In the genomic region with DNA sequence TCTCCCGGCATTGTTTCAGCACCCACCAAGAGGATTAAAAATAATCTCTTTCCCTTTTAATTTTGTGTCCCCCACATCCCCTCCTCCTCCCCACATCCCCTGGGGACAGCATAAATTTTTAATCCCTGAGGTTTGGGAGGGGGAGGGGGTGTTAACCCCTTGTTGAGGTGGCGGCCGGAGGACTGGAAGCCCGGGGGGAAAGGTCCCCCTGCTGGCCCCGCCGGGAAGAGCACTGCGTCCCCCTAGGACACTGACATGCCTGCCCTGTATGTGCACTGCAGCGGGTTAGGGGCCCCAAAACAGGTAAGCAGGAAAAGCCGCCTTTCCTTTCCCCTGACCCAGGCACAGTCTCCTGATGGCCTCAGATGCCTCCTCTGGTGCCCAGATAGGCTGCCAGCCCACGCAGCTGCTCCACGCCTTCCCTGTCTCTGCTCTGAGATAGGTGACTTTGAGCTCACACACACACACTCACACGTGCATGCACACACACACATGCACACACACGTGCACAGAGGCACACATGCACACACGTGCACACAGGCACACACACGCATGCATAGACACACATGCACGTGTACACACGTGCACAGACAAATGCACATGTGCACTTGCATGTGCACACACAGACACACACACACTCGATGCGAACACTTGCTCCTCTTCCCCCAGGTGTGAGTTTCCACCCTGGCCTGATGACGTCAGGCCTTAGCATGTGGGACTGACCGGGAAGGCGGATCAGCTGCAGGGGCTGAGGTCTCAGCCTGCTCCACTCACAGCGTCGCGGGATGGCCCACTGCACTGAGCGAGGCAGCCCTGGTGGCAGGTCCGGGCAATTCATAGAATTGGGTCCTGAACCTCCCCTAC, we compare ENCODE assay signal across 8 cellular contexts. TPM values are rescaled to one million over a fixed set of nuclear protein-coding genes. Genes with fewer than 3 reads are reported as not detected.
DNase-seq lines count a peak whose midpoint lies in the region; ATAC-seq, FAIRE-seq and TF ChIP-seq lines count a peak whose summit lies in the region.

No MANE protein-coding gene starts in this region.

- H3K36me3 Mint-ChIP-seq in activated naive CD4-positive, alpha-beta T cell treated with anti-CD3 and anti-CD28 coated beads, Interleukin-2, amount 50 U/mL, for 72 hours, result peaks cover 5 to 6% of the 10 kb centered on the region in 2 donors

- no peak overlapping the region for H2AFZ ChIP-seq in keratinocyte (ENCODE audit: control insufficient read depth, low read length)

- FAIRE-seq in keratinocyte (lab: Jason Lieb, UNC), result no peak

- no peak overlapping the region for H3K27ac ChIP-seq in keratinocyte (ENCODE audit: control insufficient read depth, insufficient read depth, low read length)

- H3K9me3 ChIP-seq in keratinocyte (ENCODE audit: control insufficient read depth, low read depth, low read length), result no peaks in the 10 kb centered on the region

- H3K27ac Mint-ChIP-seq in activated naive CD4-positive, alpha-beta T cell treated with anti-CD3 and anti-CD28 coated beads, Interleukin-2, amount 50 U/mL, for 72 hours, result no peak overlapping the region

- H4K20me1 ChIP-seq in keratinocyte (ENCODE audit: control insufficient read depth, extremely low read depth, insufficient read depth, low read length), result no peaks in the 10 kb centered on the region

- peaks cover 6% of the 10 kb centered on the region for H3K4me1 ChIP-seq in keratinocyte (ENCODE audit: control insufficient read depth, extremely low read depth, insufficient read depth, low read length)

- DNase-seq in AG08396 (ENCODE audit: low spot score), result peak; percentile 57
- DNase-seq in GM19240 (ENCODE audit: insufficient read length, low spot score), result peak; percentile 32
- DNase-seq in NCI-H2171 (lab: John Stamatoyannopoulos, UW), result peak; percentile 4
- DNase-seq in activated naive CD4-positive, alpha-beta T cell treated with anti-CD3 and anti-CD28 coated beads, Interleukin-2, amount 50 U/mL, for 72 hours (ENCODE audit: low spot score in 2 of 2), result peak in 1 of 2 donors; percentile 64
- no peak for DNase-seq in keratinocyte (ENCODE audit: low read depth, low spot score)
- peak; percentile 7 for DNase-seq in stimulated activated CD8-positive, alpha-beta memory T cell treated with anti-CD3 and anti-CD28 coated beads, Interleukin-7, amount 100 ng/mL, for 24 hours (ENCODE audit: low read depth)
- DNase-seq in GF-D8 (lab: John Stamatoyannopoulos, UW), result no peak

- H3K4me3 ChIP-seq in keratinocyte (ENCODE audit: control insufficient read depth in 2 of 3, extremely low read depth in 1 of 3, insufficient read depth in 2 of 3, low read depth in 1 of 3, low read length in 3 of 3), result no peak overlapping the region

- ATAC-seq in activated naive CD4-positive, alpha-beta T cell treated with anti-CD3 and anti-CD28 coated beads, Interleukin-2, amount 50 U/mL, for 72 hours, result peak; percentile 40 to 71
- ATAC-seq in HG03045 (IDR thresholded peaks at IDR 0.05; ENCODE audit: unreplicated experiment), result no peak

- H3K4me2 ChIP-seq in keratinocyte (ENCODE audit: control insufficient read depth, extremely low read depth, insufficient read depth, low read depth, low read length), result no peak overlapping the region

- peaks cover 53% of the 10 kb centered on the region for H3K27me3 ChIP-seq in keratinocyte (ENCODE audit: control insufficient read depth, extremely low read depth, insufficient read depth, low read length)

- peak; percentile 38 to 62 (median 47) for TF ChIP-seq CTCF in keratinocyte (optimal IDR thresholded peaks at IDR 0.05 in 1 of 3, IDR thresholded peaks at IDR 0.05 in 1 of 3, conservative IDR thresholded peaks at IDR 0.05 in 1 of 3; ENCODE audit: extremely low read depth in 1 of 3, insufficient read depth in 2 of 3, low read length in 3 of 3)

- no peaks in the 10 kb centered on the region for H3K79me2 ChIP-seq in keratinocyte (ENCODE audit: control insufficient read depth, insufficient read depth, low read length)

- H3K9me3 Mint-ChIP-seq in activated naive CD4-positive, alpha-beta T cell treated with anti-CD3 and anti-CD28 coated beads, Interleukin-2, amount 50 U/mL, for 72 hours, result no peaks in the 10 kb centered on the region

- dilution Hi-C loops in keratinocyte (cut with MboI; ENCODE audit: extremely low pct_ligation_motif_present, low sequenced_read_pairs), result no loop called here

- no peaks in the 10 kb centered on the region for H3K36me3 ChIP-seq in keratinocyte (ENCODE audit: control insufficient read depth in 2 of 2, extremely low read depth in 1 of 2, insufficient read depth in 2 of 2, low read length in 2 of 2)

- H3K9me1 ChIP-seq in keratinocyte (ENCODE audit: control insufficient read depth, extremely low read depth, insufficient read depth, low read length), result no peaks in the 10 kb centered on the region

- H3K9ac ChIP-seq in keratinocyte (ENCODE audit: control insufficient read depth, extremely low read depth, insufficient read depth, low read length), result no peak overlapping the region

RNA-seq across cellular contexts. Expression of a gene that starts 12.3 kb away (rescaled TPM):
- total RNA-seq in activated naive CD4-positive, alpha-beta T cell treated with anti-CD3 and anti-CD28 coated beads, Interleukin-2, amount 50 U/mL, for 72 hours, result not detected
- not detected in 3 replicates for polyA plus RNA-seq in keratinocyte
- not detected for polyA plus RNA-seq in keratinocyte (2011; ENCODE audit: low read depth)
- not detected in 2 replicates for polyA plus RNA-seq in keratinocyte (2011; cell fraction: cytosol; rRNA removed)
- not detected in 2 replicates for polyA plus RNA-seq in keratinocyte (2011; cell fraction: nucleus; rRNA removed)
- not detected in 2 replicates for polyA plus RNA-seq in keratinocyte (2012; ENCODE audit: low replicate concordance)
- polyA minus RNA-seq in keratinocyte, result not detected in 3 replicates
- polyA minus RNA-seq in keratinocyte (2011; cell fraction: cytosol; rRNA and poly(A)+ RNA removed), result not detected
- polyA minus RNA-seq in keratinocyte (2011; cell fraction: nucleus; rRNA and poly(A)+ RNA removed), result not detected in 2 replicates

Comparison
In these comparisons a context has a peak if more than half of its experiments do, and no peak if none do; other contexts are left out.
1. DNase-seq: peak in AG08396 (single experiment), GM19240 (single experiment), NCI-H2171 (single experiment) and stimulated activated CD8-positive, alpha-beta memory T cell treated with anti-CD3 and anti-CD28 coated beads, Interleukin-7, amount 100 ng/mL, for 24 hours (single experiment); none in keratinocyte (single experiment) and GF-D8 (single experiment).